Comparison of ENCODE assay signal across 25 cellular contexts in genomic region chr2:17805717-17806354, GRCh38. TPM values are rescaled to one million over a fixed set of nuclear protein-coding genes. Genes with fewer than 3 reads are reported as not detected.
A peak's percentile ranks its signal among the peaks of the same experiment; 100 is the strongest.
DNase-seq lines count a peak whose midpoint lies in the region; ATAC-seq, FAIRE-seq and TF ChIP-seq lines count a peak whose summit lies in the region.
"Had no signal": no experiment of that assay in that cellular context is flagged by ENCODE, and none has a peak within 500 bp of the region (broad histone marks: within the 10 kb centered on the region; RNA-seq: fewer than 3 reads in every experiment).

No MANE protein-coding gene starts in this region.

- H3K4me2 ChIP-seq in H1 (ENCODE audit: insufficient read depth in 1 of 2, low read depth in 2 of 2, low read length in 2 of 2), result no peak overlapping the region
- no peak overlapping the region for H3K4me2 ChIP-seq in neuronal stem cell (ENCODE audit: insufficient read depth, low read length, poor library complexity, severe bottlenecking)

- peak overlapping the region in 2 of 3 donors; percentile 52 to 70 for H3K27ac Mint-ChIP-seq in IgD-negative memory B cell

- peak; percentile 44 for ATAC-seq in GM21737 (IDR thresholded peaks at IDR 0.05; ENCODE audit: unreplicated experiment)
- ATAC-seq in GM18520 (IDR thresholded peaks at IDR 0.05; ENCODE audit: unreplicated experiment), result no peak
- ATAC-seq: activated T-cell treated with anti-CD3 and anti-CD28 coated beads, Interleukin-2, amount 50 U/mL, for 4 hours; K562 had no signal

- no peak overlapping the region for H2BK20ac ChIP-seq in H1 (ENCODE audit: low read length)

- H3K56ac ChIP-seq in H1 (replicated peaks; ENCODE audit: insufficient read length, low read depth, low read length), result no peak overlapping the region

- H3K79me1 ChIP-seq in H1 (ENCODE audit: low read depth, low read length), result no peaks in the 10 kb centered on the region
- no peaks in the 10 kb centered on the region for H3K79me1 ChIP-seq in neuronal stem cell (ENCODE audit: low read depth, low read length)

- H3K79me2 ChIP-seq in H1 (ENCODE audit: control insufficient read depth in 1 of 2, insufficient read depth in 2 of 2, low read length in 2 of 2), result no peaks in the 10 kb centered on the region

- H3K9me3 ChIP-seq in H1 (ENCODE audit: insufficient read depth in 2 of 2, low read depth in 1 of 2, low read length in 1 of 2) (no peaks in the 10 kb centered on the region), spleen (no peaks in the 10 kb centered on the region), neuronal stem cell (replicated peaks in 1 of 2; ENCODE audit: control insufficient read depth in 2 of 2, insufficient read depth in 1 of 2, low read depth in 1 of 2, low read length in 2 of 2) (no peaks in the 10 kb centered on the region)
- H3K9me3 ChIP-seq: gastrocnemius medialis, neutrophil, thyroid gland had no signal

- intact Hi-C loops in spleen (cut with DNase I; ENCODE audit: low total_unique reads), result no loop called here

- H4K91ac ChIP-seq in H1 (replicated peaks; ENCODE audit: insufficient read length, low read length) (no peak overlapping the region), neuronal stem cell (ENCODE audit: low read depth, low read length, poor library complexity) (no peak overlapping the region)

- no peaks in the 10 kb centered on the region for H4K20me1 ChIP-seq in H1 (replicated peaks in 1 of 2; ENCODE audit: control insufficient read depth in 1 of 2, insufficient read depth in 2 of 2, low read length in 2 of 2)

- H3K23ac ChIP-seq in H1 (ENCODE audit: insufficient read length), result no peak overlapping the region
- no peak overlapping the region for H3K23ac ChIP-seq in neuronal stem cell (ENCODE audit: low read depth, low read length, poor library complexity)

- no peak overlapping the region for H4K5ac ChIP-seq in H1 (ENCODE audit: insufficient read length, low read depth, low read length)

- TF ChIP-seq RAD21 in H1 (IDR thresholded peaks at IDR 0.05 in 1 of 2, conservative IDR thresholded peaks at IDR 0.05 in 1 of 2; ENCODE audit: low read depth in 2 of 2, low read length in 2 of 2), result no peak

- H2BK15ac ChIP-seq in H1 (ENCODE audit: low read length), result 0 out of 2 replicates have a peak overlapping the region, but pooled peaks have one; percentile 31
- no peak overlapping the region for H2BK15ac ChIP-seq in neuronal stem cell (ENCODE audit: low read length)

- H2AFZ ChIP-seq in H1 (ENCODE audit: low read length) (no peak overlapping the region), neuronal stem cell (ENCODE audit: low read length) (no peak overlapping the region)

- peaks cover 2% of the 10 kb centered on the region for H3K36me3 Mint-ChIP-seq in IgD-negative memory B cell

- H3K36me3 ChIP-seq in H1 (ENCODE audit: control insufficient read depth in 2 of 4, insufficient read depth in 4 of 4, low read length in 3 of 4), result no peaks in the 10 kb centered on the region
- no peaks in the 10 kb centered on the region for H3K36me3 ChIP-seq in spleen
- H3K36me3 ChIP-seq in neuronal stem cell (replicated peaks in 1 of 2; ENCODE audit: control insufficient read depth in 2 of 2, insufficient read depth in 2 of 2, low read length in 2 of 2), result no peaks in the 10 kb centered on the region
- H3K36me3 ChIP-seq: gastrocnemius medialis, neutrophil, thyroid gland had no signal

- TF ChIP-seq EP300 in H1 (IDR thresholded peaks at IDR 0.05; ENCODE audit: borderline replicate concordance in 1 of 2, low read depth in 2 of 2, low read length in 2 of 2), result no peak

- no peak overlapping the region for H3K27ac ChIP-seq in H1 (ENCODE audit: low read depth, low read length)
- H3K27ac ChIP-seq in spleen, result peak overlapping the region in 4 of 8 donors; percentile 52 to 75 (median 70)
- no peak overlapping the region for H3K27ac ChIP-seq in neuronal stem cell (replicated peaks; ENCODE audit: low read length)
- H3K27ac ChIP-seq: gastrocnemius medialis, neutrophil, thyroid gland had no signal

- H4K8ac ChIP-seq in H1 (ENCODE audit: extremely low read depth, insufficient read depth, low read length) (no peak overlapping the region), neuronal stem cell (ENCODE audit: low read depth, low read length) (no peak overlapping the region)

- H2BK5ac ChIP-seq in H1 (ENCODE audit: low read depth, low read length) (no peak overlapping the region), neuronal stem cell (ENCODE audit: low read length) (no peak overlapping the region)

- H2AK5ac ChIP-seq in H1 (ENCODE audit: low read depth, low read length) (no peak overlapping the region), neuronal stem cell (ENCODE audit: low read depth, low read length) (no peak overlapping the region)

- H3K4me1 Mint-ChIP-seq in IgD-negative memory B cell, result peaks cover 32 to 40% (median 32%) of the 10 kb centered on the region in 3 donors
- H3K4me1 Mint-ChIP-seq: central memory CD8-positive, alpha-beta T cell had no signal

- peak overlapping the region in 3 of 4 donors; percentile 19 to 75 (median 73) for H3K4me3 Mint-ChIP-seq in IgD-negative memory B cell
- H3K4me3 Mint-ChIP-seq: activated T-cell treated with anti-CD3 and anti-CD28 coated beads, Interleukin-2, amount 50 U/mL, for 4 hours; central memory CD8-positive, alpha-beta T cell; H9 had no signal

- H3K27me3 ChIP-seq in H1 (replicated peaks in 1 of 4; ENCODE audit: control insufficient read depth in 3 of 4, extremely low read depth in 1 of 4, insufficient read depth in 3 of 4, low read length in 3 of 4) (peaks cover 0 to 1% (median 0%) of the 10 kb centered on the region in 4 experiments; a peak in 1 of 7 replicates), spleen (replicated peaks in 1 of 7) (no peaks in the 10 kb centered on the region), neuronal stem cell (ENCODE audit: control insufficient read depth in 3 of 3, insufficient read depth in 3 of 3, low read depth in 1 of 3, low read length in 3 of 3) (peaks cover 0 to 6% (median 0%) of the 10 kb centered on the region in 3 experiments)
- H3K27me3 ChIP-seq: gastrocnemius medialis, thyroid gland had no signal

- H2BK12ac ChIP-seq in H1 (ENCODE audit: low read depth, low read length) (no peak overlapping the region), neuronal stem cell (ENCODE audit: low read length) (no peak overlapping the region)

- no peak overlapping the region for H3K9ac ChIP-seq in H1 (replicated peaks in 1 of 4; ENCODE audit: extremely low read depth in 1 of 4, low read depth in 3 of 4, low read length in 3 of 4)
- H3K9ac ChIP-seq in neuronal stem cell (ENCODE audit: low read depth, low read length, poor library complexity), result no peak overlapping the region

- no peak overlapping the region for H3K4me3 ChIP-seq in H1 (ENCODE audit: extremely low read depth in 1 of 4, insufficient read depth in 2 of 4, low read depth in 3 of 4, low read length in 4 of 4)
- no peak overlapping the region for H3K4me3 ChIP-seq in spleen
- H3K4me3 ChIP-seq in neuronal stem cell (ENCODE audit: low read length in 2 of 2), result no peak overlapping the region
- H3K4me3 ChIP-seq: gastrocnemius medialis, K562, thyroid gland had no signal

- H3K4ac ChIP-seq in H1 (replicated peaks; ENCODE audit: insufficient read length, low read depth, low read length) (no peak overlapping the region), neuronal stem cell (ENCODE audit: low read length) (no peak overlapping the region)

- H3K14ac ChIP-seq in H1 (ENCODE audit: insufficient read length) (no peak overlapping the region), neuronal stem cell (ENCODE audit: low read length) (no peak overlapping the region)

- POLR2A ChIA-PET in H1 (lab: Charles Lee; ENCODE audit: partially characterized antibody), result no interaction called here

- TF ChIP-seq CTCF in H1 (IDR thresholded peaks at IDR 0.05; ENCODE audit: control extremely low read depth in 1 of 3, insufficient read depth in 1 of 3, low read depth in 1 of 3, low read length in 3 of 3) (no peak), spleen (IDR thresholded peaks at IDR 0.05 in 8 of 11, conservative IDR thresholded peaks at IDR 0.05 in 3 of 11) (no peak)

- no peak for DNase-seq in H1 (ENCODE audit: low read depth in 1 of 2, low spot score in 2 of 2)
- DNase-seq in spleen, result peak; percentile 67
- no peak for DNase-seq in globus pallidus (ENCODE audit: low spot score)
- DNase-seq in neuronal stem cell (ENCODE audit: low spot score), result no peak
- DNase-seq: activated CD4-positive, alpha-beta T cell treated with anti-CD3 and anti-CD28 coated beads, Interleukin-2, amount 50 U/mL, for 4 hours; activated naive CD4-positive, alpha-beta T cell treated with anti-CD3 and anti-CD28 coated beads, Interleukin-2, amount 50 U/mL, for 16 hours; activated T-cell treated with anti-CD3 and anti-CD28 coated beads, Interleukin-2, amount 50 U/mL, for 4 hours; aorta; Calu3; erythroblast; gastrocnemius medialis; H9; NCI-H1092; NCI-H2029 treated with DMSO at 0.1 percent for 48 hours; NCI-H510A; stimulated activated CD4-positive, alpha-beta T cell treated with anti-CD3 and anti-CD28 coated beads, Interleukin-15, amount 100 ng/mL, for 24 hours; thyroid gland had no signal

- no peaks in the 10 kb centered on the region for H3K27me3 Mint-ChIP-seq in IgD-negative memory B cell

- CTCF ChIA-PET in H1 (lab: Charles Lee; ENCODE audit: partially characterized antibody), result interaction anchor here (0.6 to 2.8 kb wide), 6 partner anchors 10 to 1203 kb away, joined by 3 to 11 read pairs (median 3); partner anchors contain the start of gene MSGN1

- H3K23me2 ChIP-seq in H1 (ENCODE audit: low read depth, low read length), result no peaks in the 10 kb centered on the region

- H3K9me3 Mint-ChIP-seq in IgD-negative memory B cell, result peaks cover 0 to 2% (median 0%) of the 10 kb centered on the region in 3 donors
- H3K9me3 Mint-ChIP-seq: activated T-cell treated with anti-CD3 and anti-CD28 coated beads, Interleukin-2, amount 50 U/mL, for 4 hours; central memory CD8-positive, alpha-beta T cell; H9 had no signal

- H3K4me1 ChIP-seq in H1 (replicated peaks in 1 of 4; ENCODE audit: control insufficient read depth in 3 of 4, insufficient read depth in 4 of 4, low read length in 3 of 4) (peaks cover 0 to 3% (median 0%) of the 10 kb centered on the region in 4 experiments; a peak in 1 of 7 replicates), spleen (peaks cover 0 to 39% (median 19%) of the 10 kb centered on the region in 6 donors), neuronal stem cell (ENCODE audit: control insufficient read depth in 2 of 2, insufficient read depth in 1 of 2, low read depth in 1 of 2, low read length in 2 of 2) (peaks cover 0 to under 1% of the 10 kb centered on the region in 2 donors)
- H3K4me1 ChIP-seq: gastrocnemius medialis, thyroid gland had no signal

- H3K18ac ChIP-seq in H1 (ENCODE audit: extremely low read depth, low read length) (no peak overlapping the region), neuronal stem cell (ENCODE audit: low read length) (no peak overlapping the region)

- no peak for FAIRE-seq in H1 (lab: Jason Lieb, UNC)
- FAIRE-seq: K562 had no signal

- TF ChIP-seq POLR2A in H1 (IDR thresholded peaks at IDR 0.05; ENCODE audit: control extremely low read depth in 1 of 2, low read depth in 2 of 2, low read length in 2 of 2) (no peak), spleen (IDR thresholded peaks at IDR 0.05) (no peak)

- 76% methylated on average over 7 of the region's 7 CpGs; no CpG with 5 or more reads in 1 of the 2 experiments for WGBS in H1 (ENCODE audit: extremely low coverage in 1 of 2, insufficient coverage in 1 of 2, insufficient read length in 1 of 2, insufficient replicate concordance in 2 of 2, low coverage in 1 of 2, low lambda C conversion rate in 2 of 2, missing lambda C conversion rate in 1 of 2), 2 experiments
- WGBS in spleen, 5 donors, result 64 to 86% (median 78%) methylated on average over 7 of the region's 7 CpGs
- WGBS in neuronal stem cell (ENCODE audit: extremely low coverage in 2 of 2, insufficient read length in 2 of 2, insufficient replicate concordance in 1 of 2), 2 donors, result no CpG with 5 or more reads among the region's 7 CpGs

- H2BK120ac ChIP-seq in H1 (replicated peaks; ENCODE audit: low read depth, low read length) (no peak overlapping the region), neuronal stem cell (ENCODE audit: low read depth, low read length) (no peak overlapping the region)

RNA-seq across cellular contexts. Expression of gene MSGN1, which starts 10.4 kb away (rescaled TPM):
- not detected for polyA plus RNA-seq in IgD-negative memory B cell
- not detected in 2 replicates for total RNA-seq in H1 (2021; fragmentation: NEBNext Ultra II Directional; extraction: Animal tissue kit (Norgen Biotek cat#: 25700))
- polyA plus RNA-seq in H1 (2011; rRNA removed), result not detected in 2 replicates
- not detected for polyA plus RNA-seq in H1 (2011; cell fraction: cytosol; rRNA removed)
- polyA plus RNA-seq in H1 (2011; cell fraction: nucleus; rRNA removed), result not detected
- polyA plus RNA-seq in H1 (2012, experiment 1 of 2), result not detected in 4 replicates
- not detected for polyA plus RNA-seq in H1 (2012, experiment 2 of 2)
- not detected for polyA plus RNA-seq in H1 (2013, experiment 1 of 2)
- not detected for polyA plus RNA-seq in H1 (2013, experiment 2 of 2)
- polyA minus RNA-seq in H1 (2011; rRNA and poly(A)+ RNA removed), result not detected in 2 replicates
- polyA minus RNA-seq in H1 (2011; cell fraction: cytosol; rRNA and poly(A)+ RNA removed), result not detected
- polyA minus RNA-seq in H1 (2011; cell fraction: nucleus; rRNA and poly(A)+ RNA removed), result not detected
- not detected for total RNA-seq in spleen
- not detected for polyA plus RNA-seq in spleen
- 0.20 TPM for polyA plus RNA-seq in neuronal stem cell (2013, experiment 1 of 2)
- 0.07 TPM for polyA plus RNA-seq in neuronal stem cell (2013, experiment 2 of 2)
- total RNA-seq: activated T-cell treated with anti-CD3 and anti-CD28 coated beads, Interleukin-2, amount 50 U/mL, for 4 hours; aorta; Calu3; gastrocnemius medialis; H9; K562; renal cortical epithelial cell; T-helper 1 cell treated with Interleukin-12 subunit alpha and Interleukin-12 subunit beta and Interleukin-4 antibody, amounts not matched to agents 30 ng/mL and 1 ng/mL, for 36 hours; thyroid gland had no signal
- polyA plus RNA-seq: aorta, K562 had no signal

RNA-seq across cellular contexts. Expression of gene GEN1, which starts 51.9 kb away (rescaled TPM):
- polyA plus RNA-seq in IgD-negative memory B cell, result 3.2 TPM
- 19.2 and 20.5 TPM in 2 replicates for total RNA-seq in H1 (2021; fragmentation: NEBNext Ultra II Directional; extraction: Animal tissue kit (Norgen Biotek cat#: 25700))
- polyA plus RNA-seq in H1 (2011; rRNA removed), result 6.6 and 6.9 TPM in 2 replicates
- 8.4 TPM for polyA plus RNA-seq in H1 (2011; cell fraction: cytosol; rRNA removed)
- 13.6 TPM for polyA plus RNA-seq in H1 (2011; cell fraction: nucleus; rRNA removed)
- polyA plus RNA-seq in H1 (2012, experiment 1 of 2), result 5.2 to 13.9 TPM (median 10.2 TPM) in 4 replicates
- 0.35 TPM for polyA plus RNA-seq in H1 (2012, experiment 2 of 2)
- polyA plus RNA-seq in H1 (2013, experiment 1 of 2), result 14.7 TPM
- 11.1 TPM for polyA plus RNA-seq in H1 (2013, experiment 2 of 2)
- 27.9 and 31.8 TPM in 2 replicates for polyA minus RNA-seq in H1 (2011; rRNA and poly(A)+ RNA removed)
- polyA minus RNA-seq in H1 (2011; cell fraction: cytosol; rRNA and poly(A)+ RNA removed), result 17.5 TPM
- 76.8 TPM for polyA minus RNA-seq in H1 (2011; cell fraction: nucleus; rRNA and poly(A)+ RNA removed)
- total RNA-seq in spleen, result 10 to 100 TPM; 13.5 to 22.0 (median 19.5) TPM
- 10 to 100 TPM in 1 of 3 donors, 1 to 10 TPM in 2; 4.3 to 10.7 (median 6.0) TPM for polyA plus RNA-seq in spleen
- 11.1 TPM for polyA plus RNA-seq in neuronal stem cell (2013, experiment 1 of 2)
- polyA plus RNA-seq in neuronal stem cell (2013, experiment 2 of 2), result 11.8 TPM

RNA-seq across cellular contexts. Expression of gene SMC6, which starts 52.2 kb away (rescaled TPM):
- 43.8 TPM for polyA plus RNA-seq in IgD-negative memory B cell
- 48.5 and 49.5 TPM in 2 replicates for total RNA-seq in H1 (2021; fragmentation: NEBNext Ultra II Directional; extraction: Animal tissue kit (Norgen Biotek cat#: 25700))
- polyA plus RNA-seq in H1 (2011; rRNA removed), result 6.1 and 9.7 TPM in 2 replicates
- polyA plus RNA-seq in H1 (2011; cell fraction: cytosol; rRNA removed), result 15.9 TPM
- polyA plus RNA-seq in H1 (2011; cell fraction: nucleus; rRNA removed), result 9.8 TPM
- 18.0 to 40.3 TPM (median 23.6 TPM) in 4 replicates for polyA plus RNA-seq in H1 (2012, experiment 1 of 2)
- polyA plus RNA-seq in H1 (2012, experiment 2 of 2), result 1.8 TPM
- 42.8 TPM for polyA plus RNA-seq in H1 (2013, experiment 1 of 2)
- polyA plus RNA-seq in H1 (2013, experiment 2 of 2), result 41.5 TPM
- polyA minus RNA-seq in H1 (2011; rRNA and poly(A)+ RNA removed), result 23.8 and 28.6 TPM in 2 replicates
- 12.0 TPM for polyA minus RNA-seq in H1 (2011; cell fraction: cytosol; rRNA and poly(A)+ RNA removed)
- polyA minus RNA-seq in H1 (2011; cell fraction: nucleus; rRNA and poly(A)+ RNA removed), result 65.5 TPM
- 10 to 100 TPM; 24.9 to 44.8 (median 32.8) TPM for total RNA-seq in spleen
- 10 to 100 TPM; 17.6 to 24.8 (median 20.1) TPM for polyA plus RNA-seq in spleen
- 27.0 TPM for polyA plus RNA-seq in neuronal stem cell (2013, experiment 1 of 2)
- polyA plus RNA-seq in neuronal stem cell (2013, experiment 2 of 2), result 27.2 TPM
